Comparison of ENCODE assay signal across 8 cellular contexts in the genomic region with DNA sequence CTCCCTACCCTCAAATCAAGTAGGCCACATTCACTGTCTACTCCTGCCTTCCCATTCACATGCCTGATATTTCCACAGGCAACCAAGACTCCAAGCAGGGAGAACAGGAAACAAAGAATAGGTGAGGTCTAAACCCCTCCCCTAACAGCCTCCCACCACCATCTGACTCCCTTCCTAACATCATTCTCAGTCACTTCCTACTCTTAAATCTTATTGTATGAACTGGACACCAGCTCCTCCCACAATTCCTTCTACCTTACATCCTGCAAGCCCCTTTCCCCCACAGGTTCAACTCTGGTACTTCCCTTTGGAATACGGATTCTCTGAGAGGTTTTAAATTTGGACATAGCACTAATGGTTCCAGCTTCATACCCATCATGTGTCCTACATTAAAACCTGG. TPM values are rescaled to one million over a fixed set of nuclear protein-coding genes. Genes with fewer than 3 reads are reported as not detected.
DNase-seq lines count a peak whose midpoint lies in the region; ATAC-seq lines count a peak whose summit lies in the region.
"Had no signal": no experiment of that assay in that cellular context is flagged by ENCODE, and none has a peak within 500 bp of the region (broad histone marks: within the 10 kb centered on the region; RNA-seq: fewer than 3 reads in every experiment).

No MANE protein-coding gene starts in this region.

- intact Hi-C loops in activated CD4-positive, alpha-beta T cell treated with anti-CD3 and anti-CD28 coated beads for 36 hours (cut with DNase I, micrococcal nuclease), result loop anchor here in 1 of 2 experiments (2.0 kb wide), 1 partner anchor 75 kb away; a partner anchor contains a TSS

- no peak overlapping the region for H4K91ac ChIP-seq in trophoblast cell (ENCODE audit: low read depth, low read length)

- no peak overlapping the region for H2AK5ac ChIP-seq in trophoblast cell (ENCODE audit: low read length)

- H3K4me1 ChIP-seq in trophoblast cell (ENCODE audit: control insufficient read depth in 1 of 2, insufficient read depth in 2 of 2, low read length in 2 of 2), result peaks cover 0 to 7% of the 10 kb centered on the region in 2 experiments

- H2BK12ac ChIP-seq in trophoblast cell (ENCODE audit: low read length), result no peak overlapping the region

- no peak overlapping the region for H3K9ac ChIP-seq in trophoblast cell (ENCODE audit: low read length)

- H3K9me3 Mint-ChIP-seq in activated CD4-positive, alpha-beta T cell treated with anti-CD3 and anti-CD28 coated beads for 36 hours (ENCODE audit: low read depth), result no peaks in the 10 kb centered on the region

- POLR2A ChIA-PET in activated CD4-positive, alpha-beta T cell treated with anti-CD3 and anti-CD28 coated beads for 36 hours (lab: Charles Lee), result interaction anchor here (1.2 kb wide), 1 partner anchor 31 kb away, joined by 17 read pairs; no protein-coding TSS in a partner anchor

- peaks cover 1% of the 10 kb centered on the region for H3K9me3 ChIP-seq in trophoblast cell (ENCODE audit: insufficient read depth, low read depth, low read length)
- H3K9me3 ChIP-seq: lower lobe of right lung had no signal

- H3K27ac ChIP-seq in angular gyrus (ENCODE audit: low read depth, low read length) (peak overlapping the region; percentile 83), trophoblast cell (ENCODE audit: low read depth, low read length) (no peak overlapping the region)

- no peak overlapping the region for H2AFZ ChIP-seq in trophoblast cell (ENCODE audit: insufficient read depth, low read length, poor library complexity)

- H3K4me1 Mint-ChIP-seq in activated CD4-positive, alpha-beta T cell treated with anti-CD3 and anti-CD28 coated beads for 36 hours, result peaks cover 23% of the 10 kb centered on the region

- H3K4me3 Mint-ChIP-seq in activated CD4-positive, alpha-beta T cell treated with anti-CD3 and anti-CD28 coated beads for 36 hours, result peak overlapping the region; percentile 78

- WGBS in trophoblast cell (ENCODE audit: extremely low coverage, insufficient coverage, insufficient read length), result no CpG with 5 or more reads among the region's 1 CpG

- DNase-seq in activated CD4-positive, alpha-beta T cell treated with anti-CD3 and anti-CD28 coated beads for 36 hours, result no peak
- DNase-seq in activated CD4-positive, alpha-beta T cell treated with anti-CD3 and anti-CD28 coated beads for 4 hours, result no peak
- no peak for DNase-seq in trophoblast cell
- DNase-seq: lower lobe of right lung, NCI-H1436 treated with DMSO at 0.1 percent for 48 hours had no signal

- no peak overlapping the region for H2BK120ac ChIP-seq in trophoblast cell (ENCODE audit: insufficient read depth, low read length, poor library complexity)

- no peak overlapping the region for H3K14ac ChIP-seq in trophoblast cell (ENCODE audit: low read length)

- H3K36me3 ChIP-seq in trophoblast cell (ENCODE audit: control insufficient read depth in 1 of 2, insufficient read depth in 2 of 2, low read length in 2 of 2), result peaks cover 25 to 43% of the 10 kb centered on the region in 2 experiments

- H3K4me2 ChIP-seq in trophoblast cell (ENCODE audit: low read length), result peak overlapping the region; percentile 54

- peaks cover 16% of the 10 kb centered on the region for H3K36me3 Mint-ChIP-seq in activated CD4-positive, alpha-beta T cell treated with anti-CD3 and anti-CD28 coated beads for 36 hours (ENCODE audit: low read depth)

- no peak overlapping the region for H3K18ac ChIP-seq in trophoblast cell (ENCODE audit: low read length)

- H3K27me3 ChIP-seq in trophoblast cell (ENCODE audit: insufficient read depth, low read length), result no peaks in the 10 kb centered on the region

- H3K79me2 ChIP-seq in trophoblast cell (ENCODE audit: control insufficient read depth, insufficient read depth, low read length, poor library complexity), result peaks cover 3% of the 10 kb centered on the region

- no peak overlapping the region for H3K23ac ChIP-seq in trophoblast cell (ENCODE audit: low read length)

- H3K27ac Mint-ChIP-seq in activated CD4-positive, alpha-beta T cell treated with anti-CD3 and anti-CD28 coated beads for 36 hours, result peak overlapping the region; percentile 88

- no peak overlapping the region for H4K12ac ChIP-seq in trophoblast cell (ENCODE audit: low read depth, low read length)

- no peak overlapping the region for H4K8ac ChIP-seq in trophoblast cell (ENCODE audit: low read depth, low read length)

- H3K27me3 Mint-ChIP-seq in activated CD4-positive, alpha-beta T cell treated with anti-CD3 and anti-CD28 coated beads for 36 hours, result no peaks in the 10 kb centered on the region

- no peak overlapping the region for H3K4me3 ChIP-seq in trophoblast cell (ENCODE audit: low read depth, low read length)

- CTCF ChIA-PET in activated CD4-positive, alpha-beta T cell treated with anti-CD3 and anti-CD28 coated beads for 36 hours (lab: Charles Lee), result interaction anchor here (0.7 to 1.6 kb wide), 4 partner anchors 20 to 90 kb away, joined by 3 to 7 read pairs (median 3); a partner anchor contains a TSS

- no peak overlapping the region for H2BK5ac ChIP-seq in trophoblast cell (ENCODE audit: low read depth, low read length, poor library complexity)

- peaks cover 6% of the 10 kb centered on the region for H3K79me1 ChIP-seq in trophoblast cell (ENCODE audit: low read length)

- H3K4ac ChIP-seq in trophoblast cell (ENCODE audit: low read depth, low read length), result peak overlapping the region; percentile 52

- ATAC-seq in activated CD4-positive, alpha-beta T cell treated with anti-CD3 and anti-CD28 coated beads for 36 hours, result no peak
- ATAC-seq in HG03025 (IDR thresholded peaks at IDR 0.05; ENCODE audit: low FRiP score, unreplicated experiment) (no peak), HG03520 (IDR thresholded peaks at IDR 0.05; ENCODE audit: unreplicated experiment) (no peak)

RNA-seq across cellular contexts. Expression of a gene that starts 0.9 kb away (rescaled TPM):
- 10 to 100 TPM; 26.5 to 30.8 TPM for total RNA-seq in activated CD4-positive, alpha-beta T cell treated with anti-CD3 and anti-CD28 coated beads for 36 hours
- 17.3 and 18.1 TPM in 2 replicates for polyA plus RNA-seq in trophoblast cell (2013)

RNA-seq across cellular contexts. Expression of a gene that starts 19.3 kb away (rescaled TPM):
- total RNA-seq in activated CD4-positive, alpha-beta T cell treated with anti-CD3 and anti-CD28 coated beads for 36 hours, result 1 to 10 TPM; 7.1 to 9.2 TPM
- 25.4 and 28.5 TPM in 2 replicates for polyA plus RNA-seq in trophoblast cell (2013)

RNA-seq across cellular contexts. Expression of a gene that starts 26.8 kb away (rescaled TPM):
- 10 to 100 TPM; 34.5 to 36.7 TPM for total RNA-seq in activated CD4-positive, alpha-beta T cell treated with anti-CD3 and anti-CD28 coated beads for 36 hours
- polyA plus RNA-seq in trophoblast cell (2013), result 20.6 and 21.0 TPM in 2 replicates

RNA-seq across cellular contexts. Expression of a gene that starts 28.3 kb away (rescaled TPM):
- total RNA-seq in activated CD4-positive, alpha-beta T cell treated with anti-CD3 and anti-CD28 coated beads for 36 hours, result 100 to 1,000 TPM; 111 to 114 TPM
- polyA plus RNA-seq in trophoblast cell (2013), result 35.8 and 36.9 TPM in 2 replicates

RNA-seq across cellular contexts. Expression of a gene that starts 28.9 kb away (rescaled TPM):
- total RNA-seq in activated CD4-positive, alpha-beta T cell treated with anti-CD3 and anti-CD28 coated beads for 36 hours, result 10 to 100 TPM; 75.6 to 100.0 TPM
- polyA plus RNA-seq in trophoblast cell (2013), result 153 and 155 TPM in 2 replicates
